In genomic region chr11:11961399-11962028, GRCh38 we compare ENCODE assay signal across 1 cellular context.
TF ChIP-seq lines count a peak whose summit lies in the region.

No MANE protein-coding gene starts in this region.

TF ChIP-seq in H1, 55 proteins besides CTCF, POLR2A, EP300 and RAD21:
- TF ChIP-seq ATF2 (IDR thresholded peaks at IDR 0.05; ENCODE audit: low read length) (no peak), USF2 (IDR thresholded peaks at IDR 0.05; ENCODE audit: low read length) (peak; percentile 70; the same call in 1 of the 2 replicates)
